Comparison of ENCODE assay signal across 10 cellular contexts in genomic region chr17:75459246-75459589, GRCh38. TPM values are rescaled to one million over a fixed set of nuclear protein-coding genes. Genes with fewer than 3 reads are reported as not detected.
A peak's percentile ranks its signal among the peaks of the same experiment; 100 is the strongest.
DNase-seq lines count a peak whose midpoint lies in the region; ATAC-seq and TF ChIP-seq lines count a peak whose summit lies in the region.
"Had no signal": no experiment of that assay in that cellular context is flagged by ENCODE, and none has a peak within 500 bp of the region (broad histone marks: within the 10 kb centered on the region; RNA-seq: fewer than 3 reads in every experiment).

No MANE protein-coding gene starts in this region.

- H3K9me3 Mint-ChIP-seq in activated T-cell treated with anti-CD3 and anti-CD28 coated beads, Interleukin-2, amount 50 U/mL, for 4 hours: no peaks in the 10 kb centered on the region

- no peaks in the 10 kb centered on the region for H3F3A ChIP-seq in MM.1S (ENCODE audit: insufficient read depth, low read length)

- H3K4me1 Mint-ChIP-seq in activated T-cell treated with anti-CD3 and anti-CD28 coated beads, Interleukin-2, amount 50 U/mL, for 4 hours (ENCODE audit: low read depth): peaks cover 41% of the 10 kb centered on the region

- H3K79me2 ChIP-seq in MM.1S (ENCODE audit: low read length): peaks cover 12% of the 10 kb centered on the region

- H3K4me3 Mint-ChIP-seq in activated T-cell treated with anti-CD3 and anti-CD28 coated beads, Interleukin-2, amount 50 U/mL, for 4 hours: no peak overlapping the region

- no peaks in the 10 kb centered on the region for H3K9me2 ChIP-seq in MM.1S (replicated peaks; ENCODE audit: insufficient read depth, low read length)

- H3K36me3 ChIP-seq in MM.1S (replicated peaks; ENCODE audit: insufficient read depth, low read length): no peaks in the 10 kb centered on the region
- peaks cover 3 to 4% of the 10 kb centered on the region in 2 donors for H3K36me3 ChIP-seq in mucosa of rectum (ENCODE audit: control insufficient read depth in 2 of 2, insufficient read depth in 2 of 2, low read length in 2 of 2)
- H3K36me3 ChIP-seq in tibial nerve: no peaks in the 10 kb centered on the region

- H2AFZ ChIP-seq in MM.1S (ENCODE audit: low read length): no peak overlapping the region

- H3K4me3 ChIP-seq in MM.1S (ENCODE audit: low read length): no peak overlapping the region
- H3K4me3 ChIP-seq in mucosa of rectum (ENCODE audit: low read length in 2 of 2): peak overlapping the region; percentile 5 to 42
- no peak overlapping the region for H3K4me3 ChIP-seq in tibial nerve

- H3K27me3 Mint-ChIP-seq in activated T-cell treated with anti-CD3 and anti-CD28 coated beads, Interleukin-2, amount 50 U/mL, for 4 hours (ENCODE audit: low read depth): no peaks in the 10 kb centered on the region

- intact Hi-C loops in head of caudate nucleus (cut with DNase I): loop anchor here (5.0 kb wide), 1 partner anchor 58 kb away; the partner anchor contains the start of genes CASKIN2 and TSEN54

- no peak for TF ChIP-seq EP300 in tibial nerve (IDR thresholded peaks at IDR 0.05)

- H3K9me3 ChIP-seq in MM.1S (replicated peaks; ENCODE audit: insufficient read depth, low read length) (no peaks in the 10 kb centered on the region), mucosa of rectum (ENCODE audit: control insufficient read depth in 2 of 2, low read length in 2 of 2) (no peaks in the 10 kb centered on the region), tibial nerve (no peaks in the 10 kb centered on the region)

- H4K20me1 ChIP-seq in MM.1S (ENCODE audit: insufficient read depth, low read length): no peaks in the 10 kb centered on the region

- no peak for ATAC-seq in activated T-cell treated with anti-CD3 and anti-CD28 coated beads, Interleukin-2, amount 50 U/mL, for 4 hours
- ATAC-seq in HG02798 (IDR thresholded peaks at IDR 0.05; ENCODE audit: poor library complexity, unreplicated experiment): no peak
- ATAC-seq in GM21723 (IDR thresholded peaks at IDR 0.05; ENCODE audit: unreplicated experiment): no peak

- H3K4me2 ChIP-seq in MM.1S (ENCODE audit: low read depth, low read length): peak overlapping the region; percentile 5; the same call in 1 of the 2 replicates

- no peak for TF ChIP-seq POLR2A in tibial nerve (IDR thresholded peaks at IDR 0.05)

- no peak overlapping the region for H3K9ac ChIP-seq in MM.1S (ENCODE audit: low read length)
- H3K9ac ChIP-seq in mucosa of rectum (ENCODE audit: low read depth in 1 of 2, low read length in 2 of 2): peak overlapping the region; percentile 61 to 63

- 61 to 77% methylated on average over 1 of the region's 1 CpG for WGBS in tibial nerve, 2 donors

- TF ChIP-seq CTCF in MM.1S (IDR thresholded peaks at IDR 0.05; ENCODE audit: low read length) (no peak), tibial nerve (IDR thresholded peaks at IDR 0.05) (no peak)

- H3K27me3 ChIP-seq in MM.1S (replicated peaks; ENCODE audit: insufficient read depth, low read length) (no peaks in the 10 kb centered on the region), mucosa of rectum (ENCODE audit: control insufficient read depth in 2 of 2, insufficient read depth in 2 of 2, low read length in 2 of 2) (no peaks in the 10 kb centered on the region), tibial nerve (no peaks in the 10 kb centered on the region)

- DNase-seq in MM.1S: no peak
- no peak for DNase-seq in tibial nerve (ENCODE audit: low spot score in 2 of 2)
- no peak for DNase-seq in activated T-cell treated with anti-CD3 and anti-CD28 coated beads, Interleukin-2, amount 50 U/mL, for 4 hours
- DNase-seq in head of caudate nucleus: no peak
- DNase-seq: activated naive CD4-positive, alpha-beta T cell had no signal

- H3K27ac ChIP-seq in MM.1S (ENCODE audit: low read length) (peak overlapping the region; percentile 61; the same call in 1 of the 2 replicates), cingulate gyrus (ENCODE audit: low read depth, low read length) (peak overlapping the region; percentile 75), mucosa of rectum (ENCODE audit: low read depth in 2 of 2, low read length in 2 of 2) (peak overlapping the region; percentile 81 to 89), tibial nerve (peak overlapping the region in 3 of 4 donors; percentile 9 to 70 (median 42))
- H3K27ac ChIP-seq: epithelial cell of prostate had no signal

- peaks cover 3% of the 10 kb centered on the region for H3K36me3 Mint-ChIP-seq in activated T-cell treated with anti-CD3 and anti-CD28 coated beads, Interleukin-2, amount 50 U/mL, for 4 hours (ENCODE audit: insufficient read depth)

- H3K4me1 ChIP-seq in MM.1S (ENCODE audit: low read length) (peaks cover 9% of the 10 kb centered on the region; the same call in 1 of the 2 replicates), mucosa of rectum (ENCODE audit: control insufficient read depth in 2 of 2, insufficient read depth in 2 of 2, low read length in 2 of 2) (peaks cover 24 to 29% of the 10 kb centered on the region in 2 donors), tibial nerve (peaks cover 7 to 36% (median 18%) of the 10 kb centered on the region in 4 donors)

RNA-seq across cellular contexts. Expression of gene TMEM94, which starts 2.8 kb away (rescaled TPM):
- 10 to 100 TPM; 84.3 to 95.1 (median 89.9) TPM for total RNA-seq in tibial nerve
- 10 to 100 TPM; 44.0 to 49.6 (median 46.6) TPM for total RNA-seq in activated T-cell treated with anti-CD3 and anti-CD28 coated beads, Interleukin-2, amount 50 U/mL, for 4 hours

RNA-seq across cellular contexts. Expression of gene GRB2, which starts 53.7 kb away (rescaled TPM):
- 100 to 1,000 TPM in 3 of 4 donors, 10 to 100 TPM in 1; 77.6 to 139 (median 133) TPM for total RNA-seq in tibial nerve
- total RNA-seq in activated T-cell treated with anti-CD3 and anti-CD28 coated beads, Interleukin-2, amount 50 U/mL, for 4 hours: 100 to 1,000 TPM; 186 to 210 (median 207) TPM

RNA-seq across cellular contexts. Expression of gene CASKIN2, which starts 56.1 kb away (rescaled TPM):
- total RNA-seq in tibial nerve: 10 to 100 TPM; 36.0 to 59.0 (median 51.3) TPM
- total RNA-seq in activated T-cell treated with anti-CD3 and anti-CD28 coated beads, Interleukin-2, amount 50 U/mL, for 4 hours: 1 to 10 TPM; 4.3 to 6.0 (median 5.9) TPM

RNA-seq across cellular contexts. Expression of gene TSEN54, which starts 57.1 kb away (rescaled TPM):
- total RNA-seq in tibial nerve: 10 to 100 TPM; 43.3 to 84.6 (median 53.0) TPM
- 10 to 100 TPM; 64.1 to 76.2 (median 71.5) TPM for total RNA-seq in activated T-cell treated with anti-CD3 and anti-CD28 coated beads, Interleukin-2, amount 50 U/mL, for 4 hours

Comparison
In these comparisons a context has a peak if more than half of its experiments do, and no peak if none do; other contexts are left out.
1. H3K4me3 ChIP-seq: peak in mucosa of rectum (2 of 2); none in MM.1S (single experiment) and tibial nerve (0 of 4).
2. RNA of gene CASKIN2, which starts 56.1 kb away (total RNA-seq): 36.0 to 59.0 TPM in tibial nerve; 4.3 to 6.0 TPM in activated T-cell treated with anti-CD3 and anti-CD28 coated beads, Interleukin-2, amount 50 U/mL, for 4 hours; every median in the first group is over 4 times any median in the second.
3. Peak in every context shown above with its lines, with median percentiles within 50 percentile points of each other: H3K27ac ChIP-seq.